ENCODE assay signal across 8 cellular contexts in the genomic region with DNA sequence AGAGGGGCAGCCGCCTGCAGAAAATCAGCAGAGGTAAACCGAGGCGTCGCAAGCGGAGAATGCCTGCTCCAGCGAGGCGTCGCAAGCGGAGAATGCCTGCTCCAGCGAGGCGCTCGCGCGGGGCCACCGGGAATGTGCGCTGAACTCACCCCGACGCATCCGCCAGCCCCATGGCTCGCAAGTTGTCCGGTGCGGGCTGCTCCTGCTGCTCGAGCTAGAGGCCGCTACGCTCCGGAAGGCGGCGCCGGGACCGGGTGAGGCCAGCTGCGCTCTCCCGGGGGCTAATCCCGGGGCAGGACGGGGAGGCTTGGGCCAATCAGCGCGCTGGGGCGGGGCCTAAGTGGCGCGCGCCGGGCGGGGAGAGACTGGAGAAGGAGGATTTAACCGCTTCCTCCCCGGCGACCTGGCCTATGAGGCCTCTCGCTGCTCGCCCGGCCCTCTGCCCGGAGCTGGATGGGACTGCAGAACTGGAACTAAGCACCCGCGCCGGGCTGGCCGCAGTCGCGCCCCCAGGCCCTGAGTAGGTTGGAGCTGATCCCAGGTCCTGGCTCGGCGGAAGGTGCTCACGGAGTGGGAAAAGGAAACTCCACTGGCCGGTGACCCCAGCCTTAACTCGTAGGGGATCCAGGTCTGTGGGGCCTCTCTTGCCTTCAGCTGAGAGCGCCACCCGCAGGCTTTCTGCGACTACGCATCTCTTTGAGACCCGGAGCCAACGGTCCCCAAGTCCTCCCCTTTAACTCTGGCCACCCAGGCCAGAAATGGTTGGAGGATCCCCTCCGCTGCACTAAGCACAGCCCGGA. TPM values are rescaled to one million over a fixed set of nuclear protein-coding genes. Genes with fewer than 3 reads are reported as not detected.
DNase-seq lines count a peak whose midpoint lies in the region; ATAC-seq and TF ChIP-seq lines count a peak whose summit lies in the region.

A gene with protein sequence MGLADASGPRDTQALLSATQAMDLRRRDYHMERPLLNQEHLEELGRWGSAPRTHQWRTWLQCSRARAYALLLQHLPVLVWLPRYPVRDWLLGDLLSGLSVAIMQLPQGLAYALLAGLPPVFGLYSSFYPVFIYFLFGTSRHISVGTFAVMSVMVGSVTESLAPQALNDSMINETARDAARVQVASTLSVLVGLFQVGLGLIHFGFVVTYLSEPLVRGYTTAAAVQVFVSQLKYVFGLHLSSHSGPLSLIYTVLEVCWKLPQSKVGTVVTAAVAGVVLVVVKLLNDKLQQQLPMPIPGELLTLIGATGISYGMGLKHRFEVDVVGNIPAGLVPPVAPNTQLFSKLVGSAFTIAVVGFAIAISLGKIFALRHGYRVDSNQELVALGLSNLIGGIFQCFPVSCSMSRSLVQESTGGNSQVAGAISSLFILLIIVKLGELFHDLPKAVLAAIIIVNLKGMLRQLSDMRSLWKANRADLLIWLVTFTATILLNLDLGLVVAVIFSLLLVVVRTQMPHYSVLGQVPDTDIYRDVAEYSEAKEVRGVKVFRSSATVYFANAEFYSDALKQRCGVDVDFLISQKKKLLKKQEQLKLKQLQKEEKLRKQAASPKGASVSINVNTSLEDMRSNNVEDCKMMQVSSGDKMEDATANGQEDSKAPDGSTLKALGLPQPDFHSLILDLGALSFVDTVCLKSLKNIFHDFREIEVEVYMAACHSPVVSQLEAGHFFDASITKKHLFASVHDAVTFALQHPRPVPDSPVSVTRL (minus strand): TSS at position 240 of the 800 bp plus-strand sequence. CDS start 68 bp downstream, at position 172.

- H3K9me2 ChIP-seq in PC-9 (ENCODE audit: insufficient read depth) = no peaks in the 10 kb centered on the region

- peak within 1 kb of the TSS; percentile 76 for H3K9ac ChIP-seq in mucosa of stomach (ENCODE audit: low read length)

- peak; percentile 58 for TF ChIP-seq POLR2A in erythroblast (IDR thresholded peaks at IDR 0.05; ENCODE audit: low read length)

- CTCF ChIA-PET in PC-9 (lab: Charles Lee) = no interaction called here

- 0 out of 2 replicates have a peak, but pooled peaks cover 6% of the 10 kb centered on the region for H3F3A ChIP-seq in PC-9 (ENCODE audit: insufficient read depth, low read depth)

- POLR2A ChIA-PET in PC-9 (lab: Charles Lee; ENCODE audit: unreplicated experiment) = interaction anchor here (0.5 kb wide), 1 partner anchor 78 kb away, joined by 3 read pairs; no protein-coding TSS in a partner anchor

- peak; percentile 84 for ATAC-seq in GM21717 (IDR thresholded peaks at IDR 0.05; ENCODE audit: unreplicated experiment)

- H2AFZ ChIP-seq in PC-9 = peak within 1 kb of the TSS; percentile 84

- no peak within 1 kb of the TSS for H3K27ac ChIP-seq in PC-9

- H3K27me3 ChIP-seq in PC-9 (ENCODE audit: insufficient read depth, low read depth) (no peaks in the 10 kb centered on the region), mucosa of stomach (ENCODE audit: control insufficient read depth, insufficient read depth, low read length) (no peaks in the 10 kb centered on the region)

- H3K4me3 ChIP-seq in PC-9 = peak within 1 kb of the TSS; percentile 89
- peak within 1 kb of the TSS; percentile 80 for H3K4me3 ChIP-seq in mucosa of stomach (ENCODE audit: low read length)

- no peaks in the 10 kb centered on the region for H3K4me1 ChIP-seq in PC-9 (replicated peaks; ENCODE audit: insufficient read depth)
- H3K4me1 ChIP-seq in mucosa of stomach (ENCODE audit: control insufficient read depth, insufficient read depth, low read length) = peaks cover 18% of the 10 kb centered on the region

- in situ Hi-C loops in KBM-7 (cut with MboI; ENCODE audit: low pct_unique_long_range_greater_than_20kb, low sequenced_read_pairs) = no loop called here

- peak; percentile 56; the same call in 1 of the 2 replicates for TF ChIP-seq CTCF in PC-9 (conservative IDR thresholded peaks at IDR 0.05)

- peak; percentile 63 for DNase-seq in DMS53 treated with DMSO at 0.1 percent for 48 hours (lab: John Stamatoyannopoulos, UW; ENCODE audit: unreplicated experiment)
- peak; percentile 98 for DNase-seq in KBM-7
- DNase-seq in PC-9 = peak; percentile 83 to 97
- DNase-seq in activated T-cell treated with anti-CD3 and anti-CD28 coated beads, Interleukin-2, amount 50 U/mL, for 1 hour = peak; percentile 94
- DNase-seq in erythroblast (lab: John Stamatoyannopoulos, UW) = peak; percentile 96 to 97
- DNase-seq in stimulated activated CD8-positive, alpha-beta memory T cell treated with anti-CD3 and anti-CD28 coated beads, Interleukin-7, amount 100 ng/mL, for 1 hour (ENCODE audit: low read depth in 2 of 2) = peak; percentile 82 to 85

- no peaks in the 10 kb centered on the region for H3K9me3 ChIP-seq in PC-9 (ENCODE audit: insufficient read depth, low read depth)
- H3K9me3 ChIP-seq in mucosa of stomach (ENCODE audit: control insufficient read depth, low read length) = no peaks in the 10 kb centered on the region

- no TSS peak for BruUV-seq in PC-9 (replicated peaks; lab: Mats Ljungman, UMichigan)

- peak within 1 kb of the TSS; percentile 89 for H3K4me2 ChIP-seq in PC-9

- no peaks in the 10 kb centered on the region for H3K79me2 ChIP-seq in PC-9 (ENCODE audit: low read depth)

- H4K20me1 ChIP-seq in PC-9 (ENCODE audit: insufficient read depth) = 0 out of 2 replicates have a peak, but pooled peaks cover 5% of the 10 kb centered on the region

- intact Hi-C loops in PC-9 (cut with micrococcal nuclease; ENCODE audit: unreplicated experiment) = loop anchor here (1.0 to 2.0 kb wide), 4 partner anchors 18 to 77 kb away; a partner anchor contains a TSS

- H3K36me3 ChIP-seq in PC-9 (ENCODE audit: low read depth) (no peaks in the 10 kb centered on the region), mucosa of stomach (ENCODE audit: control insufficient read depth, insufficient read depth, low read length) (no peaks in the 10 kb centered on the region)

RNA-seq across cellular contexts. Expression of the gene that starts here (rescaled TPM):
- 16.5 and 18.7 TPM in 2 replicates for total RNA-seq in PC-9 (2021)
